Comparison of ENCODE assay signal across 15 cellular contexts in the genomic region with DNA sequence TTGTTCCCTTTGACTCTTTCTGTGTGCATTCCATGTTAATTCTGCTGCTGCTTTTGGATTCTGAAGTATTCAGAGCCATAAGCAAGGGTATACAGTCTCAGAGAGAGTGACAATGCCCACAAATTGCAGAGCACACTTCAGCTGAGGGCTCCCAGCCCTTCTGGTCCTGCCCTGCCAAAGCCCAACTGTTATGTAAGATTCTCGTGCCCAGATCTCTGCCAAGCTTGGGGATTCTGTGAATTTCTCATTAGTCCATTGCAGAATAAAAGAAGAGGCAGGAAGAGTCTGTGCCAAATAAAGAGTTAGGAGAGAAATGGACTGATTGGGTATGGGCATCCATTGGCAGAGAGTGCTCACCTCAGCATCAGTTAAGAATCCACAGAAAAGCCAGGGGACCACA.
"Had no signal": no experiment of that assay in that cellular context is flagged by ENCODE, and none has a peak within 500 bp of the region (broad histone marks: within the 10 kb centered on the region; RNA-seq: fewer than 3 reads in every experiment).

No MANE protein-coding gene starts in this region.

- DNase-seq: activated CD4-positive, alpha-beta T cell treated with anti-CD3 and anti-CD28 coated beads, Interleukin-2, amount 10 ng/mL, durations not matched to agents 7 days and 5 days; activated CD8-positive, alpha-beta memory T cell treated with anti-CD3 and anti-CD28 coated beads for 24 hours; activated naive CD4-positive, alpha-beta T cell; activated naive CD8-positive, alpha-beta T cell treated with anti-CD3 and anti-CD28 coated beads, Interleukin-2, amount 10 ng/mL, durations not matched to agents 7 days and 5 days; aorta; dorsolateral prefrontal cortex; kidney; psoas muscle; right lobe of liver; stimulated activated naive CD8-positive, alpha-beta T cell treated with anti-CD3 and anti-CD28 coated beads, Interleukin-15, Interleukin-2, amounts not matched to agents 100 U/mL and 50 U/mL, for 24 hours; SW 1271; testis had no signal

- ATAC-seq: psoas muscle; stimulated activated naive CD8-positive, alpha-beta T cell treated with anti-CD3 and anti-CD28 coated beads, Interleukin-15, Interleukin-2, amounts not matched to agents 100 U/mL and 50 U/mL, for 24 hours had no signal

- H3K4me1 Mint-ChIP-seq: activated CD4-positive, alpha-beta T cell treated with anti-CD3 and anti-CD28 coated beads, Interleukin-2, amount 10 ng/mL, durations not matched to agents 7 days and 5 days; activated naive CD8-positive, alpha-beta T cell treated with anti-CD3 and anti-CD28 coated beads, Interleukin-2, amount 10 ng/mL, durations not matched to agents 7 days and 5 days had no signal

- H3K27me3 Mint-ChIP-seq: activated CD4-positive, alpha-beta T cell treated with anti-CD3 and anti-CD28 coated beads, Interleukin-2, amount 10 ng/mL, durations not matched to agents 7 days and 5 days had no signal

- H3K9me3 Mint-ChIP-seq: activated CD4-positive, alpha-beta T cell treated with anti-CD3 and anti-CD28 coated beads, Interleukin-2, amount 10 ng/mL, durations not matched to agents 7 days and 5 days; activated naive CD8-positive, alpha-beta T cell treated with anti-CD3 and anti-CD28 coated beads, Interleukin-2, amount 10 ng/mL, durations not matched to agents 7 days and 5 days; nephron; T-helper 2 cell treated with Interferon-gamma antibody and Interleukin-4, amounts not matched to agents 5 μg/mL and 100 μg/mL, for 36 hours had no signal

- H3K4me3 Mint-ChIP-seq: activated CD4-positive, alpha-beta T cell treated with anti-CD3 and anti-CD28 coated beads, Interleukin-2, amount 10 ng/mL, durations not matched to agents 7 days and 5 days; activated naive CD8-positive, alpha-beta T cell treated with anti-CD3 and anti-CD28 coated beads, Interleukin-2, amount 10 ng/mL, durations not matched to agents 7 days and 5 days; nephron; T-helper 2 cell treated with Interferon-gamma antibody and Interleukin-4, amounts not matched to agents 5 μg/mL and 100 μg/mL, for 36 hours had no signal

- H3K27me3 ChIP-seq: dorsolateral prefrontal cortex, hepatocyte, right lobe of liver, testis had no signal

- H3K27ac Mint-ChIP-seq: activated CD4-positive, alpha-beta T cell treated with anti-CD3 and anti-CD28 coated beads, Interleukin-2, amount 10 ng/mL, durations not matched to agents 7 days and 5 days; activated naive CD8-positive, alpha-beta T cell treated with anti-CD3 and anti-CD28 coated beads, Interleukin-2, amount 10 ng/mL, durations not matched to agents 7 days and 5 days; nephron; T-helper 2 cell treated with Interferon-gamma antibody and Interleukin-4, amounts not matched to agents 5 μg/mL and 100 μg/mL, for 36 hours had no signal

- H3K36me3 Mint-ChIP-seq: activated naive CD8-positive, alpha-beta T cell treated with anti-CD3 and anti-CD28 coated beads, Interleukin-2, amount 10 ng/mL, durations not matched to agents 7 days and 5 days had no signal

- H3K27ac ChIP-seq: hepatocyte, psoas muscle, right lobe of liver, testis had no signal
